19 cellular contexts compared by ENCODE assay signal in the genomic region with DNA sequence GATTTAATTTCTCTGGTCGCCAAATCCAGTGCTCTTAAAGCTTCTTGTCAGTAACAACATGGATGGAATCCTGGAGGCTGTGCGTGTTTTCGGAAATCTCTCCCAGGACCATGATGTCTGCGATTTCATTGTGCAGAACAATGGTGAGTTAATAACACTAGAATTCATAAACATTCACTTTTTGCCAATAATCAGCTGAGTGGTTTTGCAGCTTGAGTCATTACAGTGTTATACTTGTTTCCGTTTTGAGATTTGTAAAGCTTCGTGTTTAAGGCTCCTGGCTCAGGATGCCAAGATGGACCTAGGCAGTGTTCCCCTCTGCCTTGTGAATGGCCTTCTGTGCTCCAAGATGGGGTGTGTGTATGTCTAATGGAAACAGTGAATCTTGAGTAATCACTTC.
DNase-seq lines count a peak whose midpoint lies in the region; TF ChIP-seq lines count a peak whose summit lies in the region.
"Had no signal": no experiment of that assay in that cellular context is flagged by ENCODE, and none has a peak within 500 bp of the region (broad histone marks: within the 10 kb centered on the region; RNA-seq: fewer than 3 reads in every experiment).

No MANE protein-coding gene starts in this region.

- no peaks in the 10 kb centered on the region for H3K36me3 ChIP-seq in fibroblast of lung (ENCODE audit: control insufficient read depth, insufficient read depth, low read length)
- H3K36me3 ChIP-seq in rectal smooth muscle tissue (ENCODE audit: control insufficient read depth, insufficient read depth, low read length): no peaks in the 10 kb centered on the region
- H3K36me3 ChIP-seq: HAP-1, pancreas had no signal

- H3K9me3 ChIP-seq in fibroblast of lung (ENCODE audit: control insufficient read depth, insufficient read depth, low read depth, low read length): no peaks in the 10 kb centered on the region
- H3K9me3 ChIP-seq: HAP-1, pancreas had no signal

- H3K79me2 ChIP-seq in fibroblast of lung (ENCODE audit: control insufficient read depth, insufficient read depth, low read length): no peaks in the 10 kb centered on the region

- no peak overlapping the region for H3K4me3 ChIP-seq in fibroblast of lung (replicated peaks in 1 of 4; ENCODE audit: control extremely low read depth in 1 of 4, insufficient read depth in 1 of 4, low read depth in 3 of 4, low read length in 4 of 4)
- no peak overlapping the region for H3K4me3 ChIP-seq in rectal smooth muscle tissue (ENCODE audit: low read length)
- H3K4me3 ChIP-seq: HAP-1, pancreas had no signal

- peak; percentile 80 for DNase-seq in ELR (ENCODE audit: low read depth)
- peak; percentile 26 for DNase-seq in amniotic epithelial cell (ENCODE audit: low read depth)
- peak; percentile 89 for DNase-seq in fibroblast of lung (ENCODE audit: low read depth in 2 of 2)
- no peak for DNase-seq in NCI-H446 (lab: John Stamatoyannopoulos, UW)
- DNase-seq in effector CD8-positive, alpha-beta T cell (lab: John Stamatoyannopoulos, UW): no peak
- no peak for DNase-seq in NCI-H2081 treated with DMSO at 0.1 percent for 48 hours (lab: John Stamatoyannopoulos, UW)
- no peak for DNase-seq in NCI-H345 treated with DMSO at 0.1 percent for 48 hours (lab: John Stamatoyannopoulos, UW; ENCODE audit: unreplicated experiment)
- DNase-seq: activated CD4-positive, alpha-beta T cell treated with anti-CD3 and anti-CD28 coated beads for 1 hour; activated CD8-positive, alpha-beta memory T cell treated with anti-CD3 and anti-CD28 coated beads, Interleukin-2, amount 10 ng/mL, durations not matched to agents 7 days and 5 days; activated naive CD8-positive, alpha-beta T cell treated with anti-CD3 and anti-CD28 coated beads for 36 hours; hypothalamus; kidney; NCI-H2029 treated with DMSO at 0.1 percent for 48 hours; NCI-H524; pancreas; stimulated activated CD4-positive, alpha-beta T cell treated with anti-CD3 and anti-CD28 coated beads, Interleukin-1b, Interleukin-23, amount 100 ng/mL, for 48 hours; SW 1271 had no signal

- no peaks in the 10 kb centered on the region for H3K4me1 ChIP-seq in fibroblast of lung (ENCODE audit: control insufficient read depth, extremely low read depth, insufficient read depth, low read length)
- peaks cover 6% of the 10 kb centered on the region for H3K4me1 ChIP-seq in rectal smooth muscle tissue (ENCODE audit: control insufficient read depth, insufficient read depth, low read length)
- H3K4me1 ChIP-seq: pancreas had no signal

- TF ChIP-seq CTCF in fibroblast of lung (conservative IDR thresholded peaks at IDR 0.05 in 1 of 2, IDR thresholded peaks at IDR 0.05 in 1 of 2; ENCODE audit: low read depth in 1 of 2, low read length in 2 of 2): no peak

- H3K27ac ChIP-seq in fibroblast of lung (ENCODE audit: insufficient read depth, low read length) (no peak overlapping the region), rectal smooth muscle tissue (ENCODE audit: low read depth, low read length) (peak overlapping the region; percentile 23)
- H3K27ac ChIP-seq: pancreas had no signal

- peak overlapping the region; percentile 51 for H3K4me2 ChIP-seq in fibroblast of lung (ENCODE audit: extremely low read depth, insufficient read depth, low read length)

- H3K9ac ChIP-seq in fibroblast of lung (ENCODE audit: insufficient read depth, low read length): no peak overlapping the region
- no peak overlapping the region for H3K9ac ChIP-seq in rectal smooth muscle tissue (ENCODE audit: low read length)

- H4K20me1 ChIP-seq in fibroblast of lung (ENCODE audit: control insufficient read depth, extremely low read depth, insufficient read depth, low read length): no peaks in the 10 kb centered on the region

- H3K27me3 ChIP-seq in fibroblast of lung (ENCODE audit: control insufficient read depth, insufficient read depth, low read length) (no peaks in the 10 kb centered on the region), rectal smooth muscle tissue (ENCODE audit: control insufficient read depth, insufficient read depth, low read length) (no peaks in the 10 kb centered on the region)
- H3K27me3 ChIP-seq: pancreas had no signal

- no peak overlapping the region for H2AFZ ChIP-seq in fibroblast of lung (ENCODE audit: low read length)

Comparison
In these comparisons a context has a peak if more than half of its experiments do, and no peak if none do; other contexts are left out.
1. DNase-seq: peak in ELR (single experiment), amniotic epithelial cell (single experiment) and fibroblast of lung (2 of 2); none in NCI-H446 (0 of 2), effector CD8-positive, alpha-beta T cell (single experiment), NCI-H2081 treated with DMSO at 0.1 percent for 48 hours (single experiment) and NCI-H345 treated with DMSO at 0.1 percent for 48 hours (single experiment).